Comparison of ENCODE assay signal across 9 cellular contexts in genomic region chr13:25901460-25902376, GRCh38.
DNase-seq lines count a peak whose midpoint lies in the region; ATAC-seq, FAIRE-seq and TF ChIP-seq lines count a peak whose summit lies in the region.
"Had no signal": no experiment of that assay in that cellular context is flagged by ENCODE, and none has a peak within 500 bp of the region (broad histone marks: within the 10 kb centered on the region; RNA-seq: fewer than 3 reads in every experiment).

No MANE protein-coding gene starts in this region.

- no peaks in the 10 kb centered on the region for H3K9me3 ChIP-seq in PC-3 (ENCODE audit: low read length)
- no peaks in the 10 kb centered on the region for H3K9me3 ChIP-seq in endothelial cell of umbilical vein (replicated peaks; ENCODE audit: control insufficient read depth, insufficient read depth, low read length)
- H3K9me3 ChIP-seq: thoracic aorta had no signal

- dilution Hi-C loops in endothelial cell of umbilical vein (cut with MboI; ENCODE audit: extremely low pct_ligation_motif_present, low sequenced_read_pairs) = no loop called here

- CTCF ChIA-PET in PC-3 (lab: Charles Lee) (interaction anchor here (0.7 to 1.2 kb wide), 3 partner anchors 15 to 160 kb away, joined by 3 read pairs; no protein-coding TSS in a partner anchor), endothelial cell of umbilical vein (lab: Charles Lee) (interaction anchor here (0.6 to 1.4 kb wide), 6 partner anchors 8 to 174 kb away, joined by 3 to 4 read pairs (median 3); no protein-coding TSS in a partner anchor)

- no peaks in the 10 kb centered on the region for H3K79me2 ChIP-seq in PC-3 (ENCODE audit: low read length)
- no peaks in the 10 kb centered on the region for H3K79me2 ChIP-seq in endothelial cell of umbilical vein (ENCODE audit: control insufficient read depth, insufficient read depth, low read length)

- H2AFZ ChIP-seq in PC-3 (ENCODE audit: low read length) (peak overlapping the region; percentile 22; the same call in 1 of the 2 replicates), endothelial cell of umbilical vein (ENCODE audit: low read depth, low read length) (no peak overlapping the region)

- H3F3A ChIP-seq in PC-3 (ENCODE audit: low read length, unreplicated experiment) = no peaks in the 10 kb centered on the region

- H3K4me3 ChIP-seq in PC-3 (ENCODE audit: low read length) (peak overlapping the region; percentile 15; the same call in 1 of the 2 replicates), endothelial cell of umbilical vein (replicated peaks in 1 of 3; ENCODE audit: insufficient read depth in 1 of 3, low read depth in 1 of 3, low read length in 3 of 3) (no peak overlapping the region)
- H3K4me3 ChIP-seq: thoracic aorta had no signal

- intact Hi-C loops in PC-3 (cut with micrococcal nuclease) (loop anchor here (1.0 to 5.0 kb wide), 6 partner anchors 15 to 161 kb away; no protein-coding TSS in a partner anchor), endothelial cell of umbilical vein (cut with micrococcal nuclease) (no loop called here)

- peak overlapping the region; percentile 58 for H3K4me2 ChIP-seq in PC-3 (ENCODE audit: low read length)
- peak overlapping the region; percentile 21 for H3K4me2 ChIP-seq in endothelial cell of umbilical vein (ENCODE audit: insufficient read depth, low read length)

- H3K36me3 ChIP-seq in PC-3 (ENCODE audit: low read depth, low read length) (no peaks in the 10 kb centered on the region), endothelial cell of umbilical vein (ENCODE audit: control insufficient read depth in 2 of 2, extremely low read depth in 1 of 2, insufficient read depth in 2 of 2, low read length in 2 of 2) (no peaks in the 10 kb centered on the region)
- H3K36me3 ChIP-seq: thoracic aorta had no signal

- no peaks in the 10 kb centered on the region for H3K9me1 ChIP-seq in endothelial cell of umbilical vein (replicated peaks; ENCODE audit: control insufficient read depth, extremely low read depth, insufficient read depth, low read length)

- H3K9ac ChIP-seq in PC-3 (ENCODE audit: low read length) (peak overlapping the region; percentile 67), endothelial cell of umbilical vein (replicated peaks; ENCODE audit: extremely low read depth, insufficient read depth, low read length) (no peak overlapping the region)

- DNase-seq in stimulated activated CD4-positive, alpha-beta T cell treated with anti-CD3 and anti-CD28 coated beads, Interleukin-15, amount 100 ng/mL, for 24 hours = peak; percentile 32
- no peak for DNase-seq in stimulated activated CD4-positive, alpha-beta T cell treated with anti-CD3 and anti-CD28 coated beads, Interleukin-4, amount 100 ng/mL, for 1 hour
- DNase-seq in PC-3 (peak; percentile 96), endothelial cell of umbilical vein (ENCODE audit: low read depth, low spot score) (peak; percentile 55), NCI-H2171 (lab: John Stamatoyannopoulos, UW) (no peak), nucleus accumbens (lab: John Stamatoyannopoulos, UW) (no peak), putamen (ENCODE audit: low spot score) (no peak)

- FAIRE-seq in endothelial cell of umbilical vein (lab: Jason Lieb, UNC) = peak; percentile 47

- H3K27ac ChIP-seq in PC-3 (ENCODE audit: low read length) (peak overlapping the region; percentile 88), endothelial cell of umbilical vein (ENCODE audit: insufficient read depth, low read depth, low read length) (no peak overlapping the region)
- H3K27ac ChIP-seq: thoracic aorta had no signal

- peaks cover 37% of the 10 kb centered on the region for H3K4me1 ChIP-seq in PC-3 (ENCODE audit: insufficient read depth, low read length)
- peaks cover 13% of the 10 kb centered on the region for H3K4me1 ChIP-seq in endothelial cell of umbilical vein (ENCODE audit: control insufficient read depth, extremely low read depth, insufficient read depth, low read length)

- H4K20me1 ChIP-seq in PC-3 (ENCODE audit: low read length) = no peaks in the 10 kb centered on the region
- H4K20me1 ChIP-seq in endothelial cell of umbilical vein (replicated peaks; ENCODE audit: control insufficient read depth, extremely low read depth, insufficient read depth, low read length) = no peaks in the 10 kb centered on the region

- no peak for TF ChIP-seq POLR2A in endothelial cell of umbilical vein (IDR thresholded peaks at IDR 0.05; ENCODE audit: low read depth, low read length)

- peak; percentile 87 for ATAC-seq in HG02970 (IDR thresholded peaks at IDR 0.05; ENCODE audit: low FRiP score, unreplicated experiment)
- peak; percentile 88 for ATAC-seq in PC-3

- BruUV-seq in PC-3 (replicated peaks; lab: Mats Ljungman, UMichigan) (no TSS peak), endothelial cell of umbilical vein (replicated peaks; lab: Mats Ljungman, UMichigan) (no TSS peak)

- POLR2A ChIA-PET in PC-3 (lab: Charles Lee; ENCODE audit: unreplicated experiment) = interaction anchor here (0.5 to 0.6 kb wide), 2 partner anchors 11 to 42 kb away, joined by 3 to 19 read pairs; no protein-coding TSS in a partner anchor
- POLR2A ChIA-PET in endothelial cell of umbilical vein (lab: Charles Lee) = no interaction called here

- H3K9me2 ChIP-seq in PC-3 (replicated peaks; ENCODE audit: low read length) = no peaks in the 10 kb centered on the region

- TF ChIP-seq CTCF in PC-3 (conservative IDR thresholded peaks at IDR 0.05; ENCODE audit: low read depth, low read length) = no peak
- no peak for TF ChIP-seq CTCF in endothelial cell of umbilical vein (IDR thresholded peaks at IDR 0.05; ENCODE audit: extremely low read depth in 1 of 2, insufficient read depth in 1 of 2, low read depth in 1 of 2, low read length in 2 of 2)

- H3K27me3 ChIP-seq in PC-3 (ENCODE audit: low read length) = no peaks in the 10 kb centered on the region
- H3K27me3 ChIP-seq in endothelial cell of umbilical vein (ENCODE audit: control insufficient read depth in 2 of 2, insufficient read depth in 2 of 2, low read length in 2 of 2) = peaks cover 0 to 7% of the 10 kb centered on the region in 2 experiments

TF ChIP-seq in endothelial cell of umbilical vein, 7 proteins besides CTCF, POLR2A, EP300 and RAD21:
- TF ChIP-seq JUN (IDR thresholded peaks at IDR 0.05; ENCODE audit: borderline replicate concordance, insufficient read depth, insufficient read length, low read depth) (peak; percentile 35), GATA2 (IDR thresholded peaks at IDR 0.05; ENCODE audit: insufficient read depth, insufficient read length, low read depth, low read length) (peak; percentile 45), EZH2 (IDR thresholded peaks at IDR 0.05; ENCODE audit: borderline replicate concordance, low read depth, low read length, severe bottlenecking) (no peak), FOS (IDR thresholded peaks at IDR 0.05; ENCODE audit: borderline replicate concordance, insufficient read depth, low read length) (peak; percentile 53)

Comparison
In these comparisons a context has a peak if more than half of its experiments do, and no peak if none do; other contexts are left out.
1. DNase-seq: peak in stimulated activated CD4-positive, alpha-beta T cell treated with anti-CD3 and anti-CD28 coated beads, Interleukin-15, amount 100 ng/mL, for 24 hours (single experiment), PC-3 (single experiment) and endothelial cell of umbilical vein (single experiment); none in stimulated activated CD4-positive, alpha-beta T cell treated with anti-CD3 and anti-CD28 coated beads, Interleukin-4, amount 100 ng/mL, for 1 hour (single experiment), NCI-H2171 (single experiment), nucleus accumbens (0 of 56) and putamen (single experiment).